Comparison of ENCODE assay signal across 8 cellular contexts in the genomic region with DNA sequence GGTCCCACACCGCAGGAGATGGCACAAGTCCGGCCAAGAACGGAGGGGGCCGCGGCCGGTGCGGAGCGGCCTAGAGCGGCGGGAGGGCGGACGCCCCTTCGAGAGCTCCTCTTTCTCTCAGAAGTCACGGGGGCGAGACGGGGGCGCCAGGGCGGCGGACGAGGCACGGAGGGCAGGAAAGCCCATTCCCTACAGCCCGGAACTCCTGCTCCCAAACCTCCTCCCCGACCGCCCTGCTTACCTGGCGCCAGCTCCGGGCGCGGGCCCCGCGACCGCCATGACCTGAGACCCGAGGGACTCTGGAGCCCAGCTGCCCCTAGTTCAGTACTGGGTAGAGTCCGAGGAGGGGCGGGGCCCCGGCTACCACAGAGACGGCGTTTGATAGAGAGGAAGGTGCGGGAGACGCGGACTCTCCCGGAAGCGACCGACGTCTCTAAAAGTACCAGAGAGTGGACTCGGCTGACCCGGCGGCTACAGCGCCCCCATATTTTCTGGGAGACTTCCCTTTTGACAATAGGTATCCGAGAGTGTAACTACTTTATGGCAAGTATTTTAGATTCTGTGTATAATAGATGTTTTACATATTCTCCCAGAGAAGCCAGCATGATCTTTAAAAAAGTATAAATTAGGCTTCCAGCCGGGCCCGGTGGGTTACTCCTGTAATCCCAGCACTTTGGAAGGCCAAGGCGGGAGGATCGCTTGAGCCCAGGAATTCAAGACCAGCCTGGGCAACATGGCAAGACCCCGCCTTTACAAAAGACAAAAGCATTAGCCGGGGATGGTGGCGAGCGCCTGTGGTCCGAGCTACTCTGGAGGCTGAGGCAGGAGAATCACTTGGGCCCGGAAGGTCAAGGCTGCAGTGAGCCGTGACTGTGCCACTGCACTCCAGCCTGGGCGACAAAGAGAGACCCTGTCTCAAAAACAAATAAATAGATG. TPM values are rescaled to one million over a fixed set of nuclear protein-coding genes. Genes with fewer than 3 reads are reported as not detected.
A peak's percentile ranks its signal among the peaks of the same experiment; 100 is the strongest.
DNase-seq lines count a peak whose midpoint lies in the region; ATAC-seq and TF ChIP-seq lines count a peak whose summit lies in the region.

Gene ABCD4, minus strand, starts transcription at position 301 of the 936 bp plus-strand sequence. Its CDS starts 22 bp downstream, at position 279.

- peak in 1 of 2 donors; percentile 23 for TF ChIP-seq RAD21 in liver (IDR thresholded peaks at IDR 0.05)

- H3K9ac ChIP-seq in liver (ENCODE audit: low read depth in 1 of 2, low read length in 2 of 2) = peak within 1 kb of the TSS; percentile 75 to 95

- H3K4me3 ChIP-seq in liver (ENCODE audit: low read depth in 1 of 3, low read length in 3 of 3) = peak within 1 kb of the TSS; percentile 82 to 92 (median 88)

- no peaks in the 10 kb centered on the region for H3K27me3 ChIP-seq in liver (ENCODE audit: control insufficient read depth in 4 of 4, insufficient read depth in 4 of 4, low read length in 3 of 4)

- DNase-seq in CD1c-positive myeloid dendritic cell (ENCODE audit: extremely low spot score) (peak; percentile 89), NCI-H69 (lab: John Stamatoyannopoulos, UW) (peak; percentile 98), dermis blood vessel endothelial cell (peak; percentile 94)
- peak; percentile 69 to 80 for DNase-seq in activated CD4-positive, alpha-beta T cell treated with anti-CD3 and anti-CD28 coated beads, Interleukin-2, amount 50 U/mL, for 24 hours (ENCODE audit: low read depth in 1 of 2, low spot score in 1 of 2)
- peak; percentile 91 for DNase-seq in stimulated activated CD4-positive, alpha-beta T cell treated with anti-CD3 and anti-CD28 coated beads, Interleukin-4, amount 100 ng/mL, for 24 hours

- peak; percentile 20 for TF ChIP-seq CTCF in liver (IDR thresholded peaks at IDR 0.05; ENCODE audit: low read depth, low read length, missing input control)

- peak within 1 kb of the TSS; percentile 68 to 90 for H3K27ac ChIP-seq in liver (ENCODE audit: low read depth in 1 of 2, low read length in 2 of 2)

- WGBS in liver = 12% methylated on average over 61 of the region's 61 CpGs

- H3K9me3 ChIP-seq in liver (ENCODE audit: control insufficient read depth in 4 of 4, low read length in 3 of 4) = no peaks in the 10 kb centered on the region

- ATAC-seq in GM19351 (IDR thresholded peaks at IDR 0.05; ENCODE audit: unreplicated experiment) (peak; percentile 97), HG03521 (IDR thresholded peaks at IDR 0.05; ENCODE audit: unreplicated experiment) (peak; percentile 94)

- peaks cover 3 to 10% (median 7%) of the 10 kb centered on the region in 4 donors for H3K4me1 ChIP-seq in liver (ENCODE audit: control insufficient read depth in 4 of 4, insufficient read depth in 4 of 4, low read length in 3 of 4)

- peaks cover 0 to 10% (median 5%) of the 10 kb centered on the region in 4 donors for H3K36me3 ChIP-seq in liver (ENCODE audit: control insufficient read depth in 4 of 4, insufficient read depth in 3 of 4, low read depth in 1 of 4, low read length in 3 of 4)

TF ChIP-seq in liver, 16 proteins besides CTCF, POLR2A, EP300 and RAD21:
- TF ChIP-seq, protein P1, sequence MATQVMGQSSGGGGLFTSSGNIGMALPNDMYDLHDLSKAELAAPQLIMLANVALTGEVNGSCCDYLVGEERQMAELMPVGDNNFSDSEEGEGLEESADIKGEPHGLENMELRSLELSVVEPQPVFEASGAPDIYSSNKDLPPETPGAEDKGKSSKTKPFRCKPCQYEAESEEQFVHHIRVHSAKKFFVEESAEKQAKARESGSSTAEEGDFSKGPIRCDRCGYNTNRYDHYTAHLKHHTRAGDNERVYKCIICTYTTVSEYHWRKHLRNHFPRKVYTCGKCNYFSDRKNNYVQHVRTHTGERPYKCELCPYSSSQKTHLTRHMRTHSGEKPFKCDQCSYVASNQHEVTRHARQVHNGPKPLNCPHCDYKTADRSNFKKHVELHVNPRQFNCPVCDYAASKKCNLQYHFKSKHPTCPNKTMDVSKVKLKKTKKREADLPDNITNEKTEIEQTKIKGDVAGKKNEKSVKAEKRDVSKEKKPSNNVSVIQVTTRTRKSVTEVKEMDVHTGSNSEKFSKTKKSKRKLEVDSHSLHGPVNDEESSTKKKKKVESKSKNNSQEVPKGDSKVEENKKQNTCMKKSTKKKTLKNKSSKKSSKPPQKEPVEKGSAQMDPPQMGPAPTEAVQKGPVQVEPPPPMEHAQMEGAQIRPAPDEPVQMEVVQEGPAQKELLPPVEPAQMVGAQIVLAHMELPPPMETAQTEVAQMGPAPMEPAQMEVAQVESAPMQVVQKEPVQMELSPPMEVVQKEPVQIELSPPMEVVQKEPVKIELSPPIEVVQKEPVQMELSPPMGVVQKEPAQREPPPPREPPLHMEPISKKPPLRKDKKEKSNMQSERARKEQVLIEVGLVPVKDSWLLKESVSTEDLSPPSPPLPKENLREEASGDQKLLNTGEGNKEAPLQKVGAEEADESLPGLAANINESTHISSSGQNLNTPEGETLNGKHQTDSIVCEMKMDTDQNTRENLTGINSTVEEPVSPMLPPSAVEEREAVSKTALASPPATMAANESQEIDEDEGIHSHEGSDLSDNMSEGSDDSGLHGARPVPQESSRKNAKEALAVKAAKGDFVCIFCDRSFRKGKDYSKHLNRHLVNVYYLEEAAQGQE (IDR thresholded peaks at IDR 0.05) = peak; percentile 95
- TF ChIP-seq FOXA2 (IDR thresholded peaks at IDR 0.05) = no peak
- TF ChIP-seq TAF1 (conservative IDR thresholded peaks at IDR 0.05) = peak; percentile 96
- peak in 1 of 2 donors; percentile 58 for TF ChIP-seq EGR1 (IDR thresholded peaks at IDR 0.05; ENCODE audit: low read depth in 2 of 2)
- TF ChIP-seq NR2F2 (IDR thresholded peaks at IDR 0.05) = peak; percentile 80
- peak; percentile 78 for TF ChIP-seq YY1 (IDR thresholded peaks at IDR 0.05)
- TF ChIP-seq JUND (IDR thresholded peaks at IDR 0.05) = peak; percentile 71 to 85
- TF ChIP-seq ATF3 (IDR thresholded peaks at IDR 0.05) = peak; percentile 24
- TF ChIP-seq FOXA1 (IDR thresholded peaks at IDR 0.05) = no peak
- TF ChIP-seq HNF4A (conservative IDR thresholded peaks at IDR 0.05) = peak; percentile 81 to 93
- TF ChIP-seq, protein P2, sequence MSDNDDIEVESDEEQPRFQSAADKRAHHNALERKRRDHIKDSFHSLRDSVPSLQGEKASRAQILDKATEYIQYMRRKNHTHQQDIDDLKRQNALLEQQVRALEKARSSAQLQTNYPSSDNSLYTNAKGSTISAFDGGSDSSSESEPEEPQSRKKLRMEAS (IDR thresholded peaks at IDR 0.05) = peak; percentile 60
- TF ChIP-seq ZBTB33 (IDR thresholded peaks at IDR 0.05) = peak; percentile 74
- peak; percentile 67 for TF ChIP-seq SP1 (IDR thresholded peaks at IDR 0.05)
- TF ChIP-seq GABPA (IDR thresholded peaks at IDR 0.05 in 1 of 2, conservative IDR thresholded peaks at IDR 0.05 in 1 of 2) = peak; percentile 50 to 86
- peak; percentile 83 to 96 for TF ChIP-seq RXRA (IDR thresholded peaks at IDR 0.05)
- peak; percentile 80 for TF ChIP-seq HNF4G (IDR thresholded peaks at IDR 0.05)

RNA-seq across cellular contexts. Expression of gene ABCD4, which starts in this region (rescaled TPM):
- total RNA-seq in dermis blood vessel endothelial cell (68.3 and 69.4 TPM in 2 replicates), liver (10 to 100 TPM; 24.7 to 33.6 TPM)
- 10 to 100 TPM; 20.4 to 34.4 TPM for polyA plus RNA-seq in liver

Comparison
In these comparisons a context has a peak if more than half of its experiments do, and no peak if none do; other contexts are left out.
1. Peak in every context shown above with its lines: DNase-seq, ATAC-seq, H3K4me3 ChIP-seq and H3K27ac ChIP-seq.